13 cellular contexts compared by ENCODE assay signal in genomic region chr16:50311891-50312501, GRCh38. TPM values are rescaled to one million over a fixed set of nuclear protein-coding genes. Genes with fewer than 3 reads are reported as not detected.
DNase-seq lines count a peak whose midpoint lies in the region; ATAC-seq and TF ChIP-seq lines count a peak whose summit lies in the region.
"Had no signal": no experiment of that assay in that cellular context is flagged by ENCODE, and none has a peak within 500 bp of the region (broad histone marks: within the 10 kb centered on the region; RNA-seq: fewer than 3 reads in every experiment).

No MANE protein-coding gene starts in this region.

- H3K36me3 ChIP-seq in esophagus muscularis mucosa, result peaks cover 18 to 53% (median 48%) of the 10 kb centered on the region in 4 donors
- H3K36me3 ChIP-seq: neural progenitor cell had no signal

- no peak for TF ChIP-seq POLR2A in esophagus muscularis mucosa (IDR thresholded peaks at IDR 0.05; ENCODE audit: low read depth)

- peak; percentile 31 for DNase-seq in activated T-cell treated with anti-CD3 and anti-CD28 coated beads, Interleukin-2, amount 50 U/mL, for 24 hours
- DNase-seq in activated T-cell treated with anti-CD3 and anti-CD28 coated beads for 4 hours (no peak), RWPE1 (ENCODE audit: low spot score) (no peak), esophagus muscularis mucosa (ENCODE audit: extremely low spot score) (peak; percentile 83), DMS114 treated with DMSO at 0.1 percent for 48 hours (lab: John Stamatoyannopoulos, UW; ENCODE audit: unreplicated experiment) (no peak), ACHN (no peak), HuH-7.5 (ENCODE audit: low spot score) (no peak)
- DNase-seq: activated CD4-positive, alpha-beta T cell treated with anti-CD3 and anti-CD28 coated beads, Interleukin-2, amount 50 U/mL, for 1 hour; effector CD4-positive, alpha-beta T cell; foreskin melanocyte; NCI-H2029 treated with DMSO at 0.1 percent for 48 hours had no signal

- intact Hi-C loops in esophagus muscularis mucosa (cut with DNase I), result no loop called here

- TF ChIP-seq CTCF in RWPE1 (conservative IDR thresholded peaks at IDR 0.05; ENCODE audit: low read depth), result no peak
- no peak for TF ChIP-seq CTCF in esophagus muscularis mucosa (IDR thresholded peaks at IDR 0.05)

- no peaks in the 10 kb centered on the region for H3K9me3 ChIP-seq in esophagus muscularis mucosa

- no peaks in the 10 kb centered on the region for H3K9me3 Mint-ChIP-seq in activated T-cell treated with anti-CD3 and anti-CD28 coated beads, Interleukin-2, amount 50 U/mL, for 24 hours
- H3K9me3 Mint-ChIP-seq in stimulated activated memory B cell treated with anti-CD40 and anti-IgM and Interleukin-4, amounts not matched to agents 10 μg/mL and 1 μg/mL and 100 μg/mL, for 72 hours, result no peaks in the 10 kb centered on the region
- H3K9me3 Mint-ChIP-seq: neural progenitor cell had no signal

- no peaks in the 10 kb centered on the region for H3K27me3 ChIP-seq in esophagus muscularis mucosa
- H3K27me3 ChIP-seq: neural progenitor cell had no signal

- H3K36me3 Mint-ChIP-seq in activated T-cell treated with anti-CD3 and anti-CD28 coated beads, Interleukin-2, amount 50 U/mL, for 24 hours (ENCODE audit: low read depth), result peaks cover 84% of the 10 kb centered on the region
- H3K36me3 Mint-ChIP-seq in stimulated activated memory B cell treated with anti-CD40 and anti-IgM and Interleukin-4, amounts not matched to agents 10 μg/mL and 1 μg/mL and 100 μg/mL, for 72 hours, result peaks cover 62% of the 10 kb centered on the region

- POLR2A ChIA-PET in RWPE1 (lab: Yijun Ruan, JAX; ENCODE audit: low non-redundant PET), result no interaction called here

- peaks cover 3 to 14% (median 10%) of the 10 kb centered on the region in 4 donors for H3K4me1 ChIP-seq in esophagus muscularis mucosa
- H3K4me1 ChIP-seq: neural progenitor cell had no signal

- no peak for TF ChIP-seq EP300 in esophagus muscularis mucosa (IDR thresholded peaks at IDR 0.05)

- 0 out of 2 replicates have a peak overlapping the region, but pooled peaks have one; percentile 3 for H3K27ac ChIP-seq in RWPE1
- H3K27ac ChIP-seq in esophagus muscularis mucosa (replicated peaks in 1 of 4), result no peak overlapping the region
- H3K27ac ChIP-seq: neural progenitor cell had no signal

- ATAC-seq in stimulated activated memory B cell treated with anti-CD40 and anti-IgM and Interleukin-4, amounts not matched to agents 10 μg/mL and 1 μg/mL and 100 μg/mL, for 72 hours, result no peak

- no peak overlapping the region for H3K4me3 Mint-ChIP-seq in activated T-cell treated with anti-CD3 and anti-CD28 coated beads, Interleukin-2, amount 50 U/mL, for 24 hours
- no peak overlapping the region for H3K4me3 Mint-ChIP-seq in stimulated activated memory B cell treated with anti-CD40 and anti-IgM and Interleukin-4, amounts not matched to agents 10 μg/mL and 1 μg/mL and 100 μg/mL, for 72 hours
- H3K4me3 Mint-ChIP-seq: neural progenitor cell had no signal

- peaks cover 28% of the 10 kb centered on the region for H3K4me1 Mint-ChIP-seq in activated T-cell treated with anti-CD3 and anti-CD28 coated beads, Interleukin-2, amount 50 U/mL, for 24 hours (ENCODE audit: low read depth)
- peaks cover 13% of the 10 kb centered on the region for H3K4me1 Mint-ChIP-seq in stimulated activated memory B cell treated with anti-CD40 and anti-IgM and Interleukin-4, amounts not matched to agents 10 μg/mL and 1 μg/mL and 100 μg/mL, for 72 hours

- in situ Hi-C loops in ACHN (cut with HindIII; ENCODE audit: low pct_ligation_motif_present, low pct_unique_long_range_greater_than_20kb, low sequenced_read_pairs), result no loop called here

- H3K27me3 Mint-ChIP-seq in activated T-cell treated with anti-CD3 and anti-CD28 coated beads, Interleukin-2, amount 50 U/mL, for 24 hours, result no peaks in the 10 kb centered on the region
- H3K27me3 Mint-ChIP-seq in stimulated activated memory B cell treated with anti-CD40 and anti-IgM and Interleukin-4, amounts not matched to agents 10 μg/mL and 1 μg/mL and 100 μg/mL, for 72 hours, result no peaks in the 10 kb centered on the region

- CTCF ChIA-PET in RWPE1 (lab: Yijun Ruan, JAX), result no interaction called here

- no peak overlapping the region for H3K4me3 ChIP-seq in esophagus muscularis mucosa
- H3K4me3 ChIP-seq: neural progenitor cell had no signal

- peak overlapping the region; percentile 92 for H3K27ac Mint-ChIP-seq in activated T-cell treated with anti-CD3 and anti-CD28 coated beads, Interleukin-2, amount 50 U/mL, for 24 hours
- peak overlapping the region; percentile 22 for H3K27ac Mint-ChIP-seq in stimulated activated memory B cell treated with anti-CD40 and anti-IgM and Interleukin-4, amounts not matched to agents 10 μg/mL and 1 μg/mL and 100 μg/mL, for 72 hours
- H3K27ac Mint-ChIP-seq: neural progenitor cell had no signal

- WGBS in esophagus muscularis mucosa, result 87% methylated on average over 20 of the region's 22 CpGs

RNA-seq across cellular contexts. Expression of gene ADCY7, which starts 45.6 kb away (rescaled TPM):
- total RNA-seq in esophagus muscularis mucosa, result 10 to 100 TPM; 12.3 to 17.4 (median 15.6) TPM

RNA-seq across cellular contexts. Expression of gene BRD7, which starts 56.8 kb away (rescaled TPM):
- total RNA-seq in esophagus muscularis mucosa, result 10 to 100 TPM; 49.5 to 68.1 (median 56.5) TPM

Comparison
In these comparisons a context has a peak if more than half of its experiments do, and no peak if none do; other contexts are left out.
1. DNase-seq: peak in activated T-cell treated with anti-CD3 and anti-CD28 coated beads, Interleukin-2, amount 50 U/mL, for 24 hours (single experiment) and esophagus muscularis mucosa (single experiment); none in activated T-cell treated with anti-CD3 and anti-CD28 coated beads for 4 hours (single experiment), RWPE1 (single experiment), DMS114 treated with DMSO at 0.1 percent for 48 hours (single experiment), ACHN (single experiment) and HuH-7.5 (single experiment).